In genomic region chr3:60363817-60364216, GRCh38 we compare ENCODE assay signal across 20 cellular contexts.
DNase-seq lines count a peak whose midpoint lies in the region; ATAC-seq, FAIRE-seq and TF ChIP-seq lines count a peak whose summit lies in the region.
"Had no signal": no experiment of that assay in that cellular context is flagged by ENCODE, and none has a peak within 500 bp of the region (broad histone marks: within the 10 kb centered on the region; RNA-seq: fewer than 3 reads in every experiment).

No MANE protein-coding gene starts in this region.

- peak; percentile 47 for ATAC-seq in activated T-helper 17 cell treated with anti-CD3 and anti-CD28 coated beads, Interleukin-2, amount 50 U/mL, for 72 hours (replicated peaks)
- ATAC-seq: gastroesophageal sphincter, right lobe of liver had no signal

- no peak overlapping the region for H3K27ac ChIP-seq in small intestine (ENCODE audit: low read depth in 1 of 2, low read length in 1 of 2)
- H3K27ac ChIP-seq: gastroesophageal sphincter, HL-60, neutrophil, right lobe of liver had no signal

- in situ Hi-C loops in GM13976 (cut with MboI; ENCODE audit: low sequenced_read_pairs, unreplicated experiment) = no loop called here

- peaks cover 18% of the 10 kb centered on the region for H3K4me1 Mint-ChIP-seq in activated CD4-positive, alpha-beta memory T cell treated with anti-CD3 and anti-CD28 coated beads for 36 hours (ENCODE audit: low read depth)
- peaks cover 15% of the 10 kb centered on the region for H3K4me1 Mint-ChIP-seq in activated CD4-positive, alpha-beta memory T cell treated with anti-CD3 and anti-CD28 coated beads, Interleukin-2, amount 10 ng/mL, durations not matched to agents 7 days and 5 days
- H3K4me1 Mint-ChIP-seq in activated T-helper 17 cell treated with anti-CD3 and anti-CD28 coated beads, Interleukin-2, amount 50 U/mL, for 72 hours = no peaks in the 10 kb centered on the region
- H3K4me1 Mint-ChIP-seq: memory B cell had no signal

- no peak overlapping the region for H3K27ac Mint-ChIP-seq in activated CD4-positive, alpha-beta memory T cell treated with anti-CD3 and anti-CD28 coated beads for 36 hours
- no peak overlapping the region for H3K27ac Mint-ChIP-seq in activated CD4-positive, alpha-beta memory T cell treated with anti-CD3 and anti-CD28 coated beads, Interleukin-2, amount 10 ng/mL, durations not matched to agents 7 days and 5 days
- no peak overlapping the region for H3K27ac Mint-ChIP-seq in activated T-helper 17 cell treated with anti-CD3 and anti-CD28 coated beads, Interleukin-2, amount 50 U/mL, for 72 hours
- H3K27ac Mint-ChIP-seq: memory B cell; T-helper 1 cell treated with Interleukin-12 subunit alpha and Interleukin-12 subunit beta and Interleukin-4 antibody, amounts not matched to agents 30 μg/mL and 1 μg/mL, for 36 hours had no signal

- H3K36me3 ChIP-seq in small intestine (ENCODE audit: control insufficient read depth in 2 of 2, insufficient read depth in 2 of 2, low read length in 2 of 2) = no peaks in the 10 kb centered on the region
- H3K36me3 ChIP-seq: gastroesophageal sphincter, HAP-1, neutrophil, right lobe of liver had no signal

- FAIRE-seq in small intestine (lab: Jason Lieb, UNC) = no peak
- FAIRE-seq: D721Med had no signal

- no peak overlapping the region for H3K4me3 ChIP-seq in small intestine (ENCODE audit: low read depth in 1 of 2, low read length in 2 of 2)
- H3K4me3 ChIP-seq: gastroesophageal sphincter, HAP-1, right lobe of liver had no signal

- H3K9me3 Mint-ChIP-seq in activated CD4-positive, alpha-beta memory T cell treated with anti-CD3 and anti-CD28 coated beads for 36 hours = no peaks in the 10 kb centered on the region
- peaks cover 6% of the 10 kb centered on the region for H3K9me3 Mint-ChIP-seq in activated CD4-positive, alpha-beta memory T cell treated with anti-CD3 and anti-CD28 coated beads, Interleukin-2, amount 10 ng/mL, durations not matched to agents 7 days and 5 days
- no peaks in the 10 kb centered on the region for H3K9me3 Mint-ChIP-seq in activated T-helper 17 cell treated with anti-CD3 and anti-CD28 coated beads, Interleukin-2, amount 50 U/mL, for 72 hours
- H3K9me3 Mint-ChIP-seq: memory B cell had no signal

- WGBS in small intestine, 3 donors = 66 to 84% (median 84%) methylated on average over 2 of the region's 2 CpGs

- CTCF ChIA-PET in activated CD4-positive, alpha-beta memory T cell treated with anti-CD3 and anti-CD28 coated beads for 36 hours (lab: Charles Lee) = no interaction called here
- CTCF ChIA-PET in activated CD4-positive, alpha-beta memory T cell treated with anti-CD3 and anti-CD28 coated beads, Interleukin-2, amount 10 ng/mL, durations not matched to agents 7 days and 5 days (lab: Charles Lee) = no interaction called here

- no peak for TF ChIP-seq CTCF in GM13976 (IDR thresholded peaks at IDR 0.05; ENCODE audit: borderline replicate concordance, control extremely low read depth, extremely low read depth, insufficient read depth, missing control alignments)

- DNase-seq in activated CD4-positive, alpha-beta memory T cell treated with anti-CD3 and anti-CD28 coated beads for 36 hours = peak; percentile 20
- no peak for DNase-seq in activated CD4-positive, alpha-beta memory T cell treated with anti-CD3 and anti-CD28 coated beads, Interleukin-2, amount 10 ng/mL, durations not matched to agents 7 days and 5 days
- peak; percentile 13 for DNase-seq in GM13976 (ENCODE audit: low spot score)
- peak; percentile 3 for DNase-seq in small intestine
- DNase-seq in NCI-H1092 treated with DMSO at 0.1 percent for 48 hours (lab: John Stamatoyannopoulos, UW) = no peak
- DNase-seq in GOT3 (lab: John Stamatoyannopoulos, UW) = no peak
- no peak for DNase-seq in inferior parietal cortex (ENCODE audit: extremely low spot score)
- DNase-seq: activated gamma-delta T cell, Karpas-422, NCI-H2029, NCI-H82, right lobe of liver had no signal

- no peaks in the 10 kb centered on the region for H3K9me3 ChIP-seq in small intestine (ENCODE audit: control insufficient read depth, low read depth)
- H3K9me3 ChIP-seq: gastroesophageal sphincter, HAP-1, neutrophil, right lobe of liver had no signal

- POLR2A ChIA-PET in activated CD4-positive, alpha-beta memory T cell treated with anti-CD3 and anti-CD28 coated beads for 36 hours (lab: Charles Lee) = no interaction called here
- POLR2A ChIA-PET in activated CD4-positive, alpha-beta memory T cell treated with anti-CD3 and anti-CD28 coated beads, Interleukin-2, amount 10 ng/mL, durations not matched to agents 7 days and 5 days (lab: Charles Lee) = no interaction called here

- peaks cover 13% of the 10 kb centered on the region for H3K27me3 Mint-ChIP-seq in activated CD4-positive, alpha-beta memory T cell treated with anti-CD3 and anti-CD28 coated beads for 36 hours
- H3K27me3 Mint-ChIP-seq in activated CD4-positive, alpha-beta memory T cell treated with anti-CD3 and anti-CD28 coated beads, Interleukin-2, amount 10 ng/mL, durations not matched to agents 7 days and 5 days = no peaks in the 10 kb centered on the region
- H3K27me3 Mint-ChIP-seq in activated T-helper 17 cell treated with anti-CD3 and anti-CD28 coated beads, Interleukin-2, amount 50 U/mL, for 72 hours = peaks cover 10% of the 10 kb centered on the region
- H3K27me3 Mint-ChIP-seq: memory B cell had no signal

- H3K27me3 ChIP-seq in small intestine (ENCODE audit: control insufficient read depth in 2 of 2, insufficient read depth in 2 of 2, low read length in 2 of 2) = no peaks in the 10 kb centered on the region
- H3K27me3 ChIP-seq: gastroesophageal sphincter, neutrophil, right lobe of liver had no signal

- intact Hi-C loops in activated CD4-positive, alpha-beta memory T cell treated with anti-CD3 and anti-CD28 coated beads for 36 hours (cut with micrococcal nuclease) = loop anchor here (2.0 kb wide), 1 partner anchor 171 kb away; no protein-coding TSS in a partner anchor

- H3K4me3 Mint-ChIP-seq in activated CD4-positive, alpha-beta memory T cell treated with anti-CD3 and anti-CD28 coated beads for 36 hours = no peak overlapping the region
- H3K4me3 Mint-ChIP-seq in activated CD4-positive, alpha-beta memory T cell treated with anti-CD3 and anti-CD28 coated beads, Interleukin-2, amount 10 ng/mL, durations not matched to agents 7 days and 5 days = no peak overlapping the region
- H3K4me3 Mint-ChIP-seq in activated T-helper 17 cell treated with anti-CD3 and anti-CD28 coated beads, Interleukin-2, amount 50 U/mL, for 72 hours = no peak overlapping the region
- H3K4me3 Mint-ChIP-seq: memory B cell; T-helper 1 cell treated with Interleukin-12 subunit alpha and Interleukin-12 subunit beta and Interleukin-4 antibody, amounts not matched to agents 30 μg/mL and 1 μg/mL, for 36 hours had no signal

- H3K4me1 ChIP-seq in small intestine (ENCODE audit: control insufficient read depth in 2 of 2, insufficient read depth in 1 of 2, low read depth in 1 of 2, low read length in 1 of 2) = no peaks in the 10 kb centered on the region
- H3K4me1 ChIP-seq: gastroesophageal sphincter, right lobe of liver had no signal

- no peaks in the 10 kb centered on the region for H3K36me3 Mint-ChIP-seq in activated CD4-positive, alpha-beta memory T cell treated with anti-CD3 and anti-CD28 coated beads for 36 hours
- peaks cover 6% of the 10 kb centered on the region for H3K36me3 Mint-ChIP-seq in activated CD4-positive, alpha-beta memory T cell treated with anti-CD3 and anti-CD28 coated beads, Interleukin-2, amount 10 ng/mL, durations not matched to agents 7 days and 5 days (ENCODE audit: low read depth)
- H3K36me3 Mint-ChIP-seq in activated T-helper 17 cell treated with anti-CD3 and anti-CD28 coated beads, Interleukin-2, amount 50 U/mL, for 72 hours (ENCODE audit: low read depth) = no peaks in the 10 kb centered on the region
- H3K36me3 Mint-ChIP-seq: memory B cell had no signal

Comparison
In these comparisons a context has a peak if more than half of its experiments do, and no peak if none do; other contexts are left out.
1. DNase-seq: peak in activated CD4-positive, alpha-beta memory T cell treated with anti-CD3 and anti-CD28 coated beads for 36 hours (single experiment), GM13976 (single experiment) and small intestine (single experiment); none in activated CD4-positive, alpha-beta memory T cell treated with anti-CD3 and anti-CD28 coated beads, Interleukin-2, amount 10 ng/mL, durations not matched to agents 7 days and 5 days (single experiment), NCI-H1092 treated with DMSO at 0.1 percent for 48 hours (single experiment), GOT3 (single experiment) and inferior parietal cortex (single experiment).